In the genomic region with DNA sequence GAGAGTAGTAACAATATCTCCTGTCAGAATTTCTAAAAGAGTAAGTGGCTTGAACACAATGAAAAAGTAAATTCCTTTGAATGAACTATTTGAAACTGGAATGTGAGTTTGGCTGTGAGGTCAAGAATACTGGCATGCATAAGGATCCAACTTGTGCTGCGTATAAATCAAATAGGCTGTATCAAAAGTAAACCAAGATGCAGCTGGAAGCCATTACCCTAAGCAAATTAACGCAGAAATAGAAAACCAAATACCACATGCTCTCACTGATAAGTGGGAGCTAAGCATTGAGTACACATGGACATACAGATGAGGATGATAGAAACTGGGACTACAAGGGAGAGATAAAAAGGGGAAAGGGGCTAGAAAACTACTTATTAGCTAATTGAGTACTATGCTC, we compare ENCODE assay signal across 15 cellular contexts. TPM values are rescaled to one million over a fixed set of nuclear protein-coding genes. Genes with fewer than 3 reads are reported as not detected.
DNase-seq lines count a peak whose midpoint lies in the region; ATAC-seq and TF ChIP-seq lines count a peak whose summit lies in the region.
"Had no signal": no experiment of that assay in that cellular context is flagged by ENCODE, and none has a peak within 500 bp of the region (broad histone marks: within the 10 kb centered on the region; RNA-seq: fewer than 3 reads in every experiment).

No MANE protein-coding gene starts in this region.

- peaks cover 0 to 5% of the 10 kb centered on the region in 2 experiments; a peak in 1 of 4 replicates for H3K4me1 ChIP-seq in SK-N-SH (ENCODE audit: control insufficient read depth in 1 of 2, insufficient read depth in 2 of 2, low read depth in 1 of 2, low read length in 1 of 2)

- no peaks in the 10 kb centered on the region for H4K20me1 ChIP-seq in SK-N-SH (ENCODE audit: insufficient read depth)

- no peak overlapping the region for H2AFZ ChIP-seq in SK-N-SH (ENCODE audit: low read depth)
- H2AFZ ChIP-seq: PC-9 had no signal

- no peak overlapping the region for H3K4me2 ChIP-seq in SK-N-SH
- H3K4me2 ChIP-seq: PC-9 had no signal

- CTCF ChIA-PET in SK-N-SH (lab: Yijun Ruan, JAX), result interaction anchor here (0.6 to 1.7 kb wide), 2 partner anchors 13 to 321 kb away, joined by 3 to 6 read pairs; no protein-coding TSS in a partner anchor

- no peak overlapping the region for H3K4me3 ChIP-seq in SK-N-SH (ENCODE audit: low read depth in 2 of 2, low read length in 1 of 2)
- H3K4me3 ChIP-seq: PC-9 had no signal

- no peaks in the 10 kb centered on the region for H3F3A ChIP-seq in SK-N-SH (replicated peaks; ENCODE audit: insufficient read depth)

- peak overlapping the region in 1 of 2 experiments; percentile 77; a peak in 1 of 4 replicates for H3K27ac ChIP-seq in SK-N-SH (ENCODE audit: low read depth in 2 of 2, low read length in 1 of 2)
- H3K27ac ChIP-seq: PC-9 had no signal

- no peak overlapping the region for H3K9ac ChIP-seq in SK-N-SH

- H3K9me3 ChIP-seq in SK-N-SH, result no peaks in the 10 kb centered on the region

- no peak for TF ChIP-seq CTCF in SK-N-SH (IDR thresholded peaks at IDR 0.05)

- TF ChIP-seq RAD21 in SK-N-SH (IDR thresholded peaks at IDR 0.05; ENCODE audit: low read length), result peak; percentile 34; the same call in 1 of the 2 replicates

- POLR2A ChIA-PET in SK-N-SH (lab: Yijun Ruan, JAX), result no interaction called here

- TF ChIP-seq EP300 in SK-N-SH (IDR thresholded peaks at IDR 0.05; ENCODE audit: borderline replicate concordance in 1 of 2, low read depth in 1 of 2, low read length in 1 of 2), result peak; percentile 31 to 92; a peak in 3 of 4 replicates

- no peaks in the 10 kb centered on the region for H3K36me3 ChIP-seq in SK-N-SH (replicated peaks in 1 of 2; ENCODE audit: control insufficient read depth in 1 of 2, insufficient read depth in 2 of 2, low read length in 1 of 2)

- H3K79me2 ChIP-seq in SK-N-SH (ENCODE audit: insufficient read depth), result no peaks in the 10 kb centered on the region

- WGBS in SK-N-SH (ENCODE audit: low lambda C conversion rate), result 15% methylated on average over 2 of the region's 2 CpGs

- no peaks in the 10 kb centered on the region for H3K9me2 ChIP-seq in SK-N-SH

- no peak for ATAC-seq in GM19351 (IDR thresholded peaks at IDR 0.05; ENCODE audit: unreplicated experiment)
- ATAC-seq: T-cell had no signal

- DNase-seq in NCI-H69 (lab: John Stamatoyannopoulos, UW), result peak; percentile 76
- peak; percentile 20 for DNase-seq in SK-N-SH
- DNase-seq in dedifferentiated amniotic fluid mesenchymal stem cell (ENCODE audit: extremely low spot score), result peak; percentile 55
- DNase-seq in left kidney (ENCODE audit: low read depth, low spot score), result peak; percentile 8
- DNase-seq in COLO668 (lab: John Stamatoyannopoulos, UW; ENCODE audit: unreplicated experiment), result no peak
- no peak for DNase-seq in NCI-H2081 treated with DMSO at 0.1 percent for 48 hours (lab: John Stamatoyannopoulos, UW)
- DNase-seq: CD4-positive, alpha-beta memory T cell; DMS79 treated with DMSO at 0.1 percent for 48 hours; KG1; NCI-H1436 treated with DMSO at 0.1 percent for 48 hours; NCI-H226; NCI-H524 treated with DMSO at 0.1 percent for 48 hours; PC-9; T-cell had no signal

- no peaks in the 10 kb centered on the region for H3K27me3 ChIP-seq in SK-N-SH (ENCODE audit: insufficient read depth)

TF ChIP-seq in SK-N-SH, 30 proteins besides CTCF, POLR2A, EP300 and RAD21:
- TF ChIP-seq REST (IDR thresholded peaks at IDR 0.05; ENCODE audit: low read depth, low read length), result no peak
- peak; percentile 85 for TF ChIP-seq CHD2 (IDR thresholded peaks at IDR 0.05; ENCODE audit: low read length, partially characterized antibody)
- peak; percentile 97 for TF ChIP-seq RCOR1 (IDR thresholded peaks at IDR 0.05; ENCODE audit: low read length)
- peak; percentile 94 for TF ChIP-seq GATA2 (CRISPR knock-in tag; IDR thresholded peaks at IDR 0.05)
- peak; percentile 47; the same call in 1 of the 2 replicates for TF ChIP-seq TEAD4 (IDR thresholded peaks at IDR 0.05; ENCODE audit: borderline replicate concordance, insufficient read depth)
- no peak for TF ChIP-seq GABPA (IDR thresholded peaks at IDR 0.05; ENCODE audit: low read depth)
- peak; percentile 49; the same call in 1 of the 2 replicates for TF ChIP-seq FOXJ3 (CRISPR knock-in tag; IDR thresholded peaks at IDR 0.05)
- TF ChIP-seq EZH2phosphoT487 (IDR thresholded peaks at IDR 0.05; ENCODE audit: borderline replicate concordance, low read depth), result no peak
- TF ChIP-seq, protein P1, sequence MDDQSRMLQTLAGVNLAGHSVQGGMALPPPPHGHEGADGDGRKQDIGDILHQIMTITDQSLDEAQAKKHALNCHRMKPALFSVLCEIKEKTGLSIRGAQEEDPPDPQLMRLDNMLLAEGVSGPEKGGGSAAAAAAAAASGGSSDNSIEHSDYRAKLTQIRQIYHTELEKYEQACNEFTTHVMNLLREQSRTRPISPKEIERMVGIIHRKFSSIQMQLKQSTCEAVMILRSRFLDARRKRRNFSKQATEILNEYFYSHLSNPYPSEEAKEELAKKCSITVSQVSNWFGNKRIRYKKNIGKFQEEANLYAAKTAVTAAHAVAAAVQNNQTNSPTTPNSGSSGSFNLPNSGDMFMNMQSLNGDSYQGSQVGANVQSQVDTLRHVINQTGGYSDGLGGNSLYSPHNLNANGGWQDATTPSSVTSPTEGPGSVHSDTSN (IDR thresholded peaks at IDR 0.05), result peak; percentile 56
- no peak for TF ChIP-seq YY1 (IDR thresholded peaks at IDR 0.05; ENCODE audit: low read depth)
- peak; percentile 72; the same call in 1 of the 2 replicates for TF ChIP-seq MXI1 (IDR thresholded peaks at IDR 0.05; ENCODE audit: low read depth, low read length)
- no peak for TF ChIP-seq TAF1 (IDR thresholded peaks at IDR 0.05; ENCODE audit: borderline replicate concordance, low read depth, low read length)
- 0 out of 2 replicates have a peak, but pooled peaks have one; percentile 36 for TF ChIP-seq POLR2AphosphoS5 (IDR thresholded peaks at IDR 0.05; ENCODE audit: low read depth, low read length)
- no peak for TF ChIP-seq NFIC (IDR thresholded peaks at IDR 0.05; ENCODE audit: borderline replicate concordance)
- TF ChIP-seq SMC3 (IDR thresholded peaks at IDR 0.05; ENCODE audit: low read depth, low read length), result no peak
- TF ChIP-seq MEF2A (IDR thresholded peaks at IDR 0.05; ENCODE audit: borderline replicate concordance, low read depth), result no peak
- peak; percentile 84 for TF ChIP-seq TCF12 (IDR thresholded peaks at IDR 0.05)
- no peak for TF ChIP-seq USF1 (IDR thresholded peaks at IDR 0.05; ENCODE audit: borderline replicate concordance, low read depth)
- TF ChIP-seq ZBTB33 (IDR thresholded peaks at IDR 0.05; ENCODE audit: borderline replicate concordance, low read depth), result no peak
- no peak for TF ChIP-seq RXRA (IDR thresholded peaks at IDR 0.05; ENCODE audit: borderline replicate concordance, low read depth)

RNA-seq across cellular contexts. Expression of gene SRFBP1, which starts 24.0 kb away (rescaled TPM):
- 1.6 and 2.4 TPM in 2 replicates for polyA plus RNA-seq in SK-N-SH (2012; rRNA removed)
- 2.6 and 3.5 TPM in 2 replicates for polyA plus RNA-seq in SK-N-SH (2012; cell fraction: cytosol; rRNA removed)
- polyA plus RNA-seq in SK-N-SH (2012; cell fraction: nucleus; rRNA removed), result 1.1 and 2.7 TPM in 2 replicates

Comparison
In these comparisons a context has a peak if more than half of its experiments do, and no peak if none do; other contexts are left out.
1. DNase-seq: peak in NCI-H69 (single experiment), SK-N-SH (single experiment), dedifferentiated amniotic fluid mesenchymal stem cell (single experiment) and left kidney (single experiment); none in COLO668 (single experiment) and NCI-H2081 treated with DMSO at 0.1 percent for 48 hours (single experiment).